ENCODE assay signal across 37 cellular contexts in genomic region chr9:87964826-87965225, GRCh38. TPM values are rescaled to one million over a fixed set of nuclear protein-coding genes. Genes with fewer than 3 reads are reported as not detected.
"Had no signal": no experiment of that assay in that cellular context is flagged by ENCODE, and none has a peak within 500 bp of the region (broad histone marks: within the 10 kb centered on the region; RNA-seq: fewer than 3 reads in every experiment).

No MANE protein-coding gene starts in this region.

- H3K79me2 ChIP-seq: parathyroid adenoma had no signal

- H3K27ac ChIP-seq: ovary, parathyroid adenoma, psoas muscle, skin epidermis, spleen, suprapubic skin, testis, tibial artery, transverse colon, upper lobe of right lung, vagina had no signal

- H3K9ac ChIP-seq: parathyroid adenoma had no signal

- H3K9me3 ChIP-seq: ovary, psoas muscle, spleen, suprapubic skin, testis, tibial artery, transverse colon, upper lobe of right lung, vagina had no signal

- H3K9me3 Mint-ChIP-seq: naive thymus-derived CD8-positive, alpha-beta T cell; natural killer cell treated with Interleukin-12 subunit alpha and Interleukin-12 subunit beta and Interleukin-15 and Interleukin-18, amount 100 ng/mL, for 72 hours; stimulated activated memory B cell treated with anti-CD40 and anti-IgM and Interleukin-4, amounts not matched to agents 10 μg/mL and 1 μg/mL and 100 μg/mL, for 72 hours had no signal

- H3K36me3 Mint-ChIP-seq: natural killer cell treated with Interleukin-12 subunit alpha and Interleukin-12 subunit beta and Interleukin-15 and Interleukin-18, amount 100 ng/mL, for 72 hours; stimulated activated memory B cell treated with anti-CD40 and anti-IgM and Interleukin-4, amounts not matched to agents 10 μg/mL and 1 μg/mL and 100 μg/mL, for 72 hours had no signal

- H3K4me1 ChIP-seq: parathyroid adenoma, psoas muscle, spleen, suprapubic skin, tibial artery, upper lobe of right lung, vagina had no signal

- ATAC-seq: naive thymus-derived CD8-positive, alpha-beta T cell; psoas muscle; right cardiac atrium; sciatic nerve; stimulated activated memory B cell treated with anti-CD40 and anti-IgM and Interleukin-4, amounts not matched to agents 10 μg/mL and 1 μg/mL and 100 μg/mL, for 72 hours; stimulated activated naive CD8-positive, alpha-beta T cell treated with anti-CD3 and anti-CD28 coated beads, Interleukin-15, amount 100 ng/mL, for 72 hours; stimulated activated naive CD8-positive, alpha-beta T cell treated with anti-CD3 and anti-CD28 coated beads, Interleukin-15, Interleukin-2, amounts not matched to agents 100 U/mL and 50 U/mL, for 24 hours; upper lobe of right lung had no signal

- H3K27me3 ChIP-seq: ovary, suprapubic skin, testis, tibial artery, transverse colon, upper lobe of right lung, vagina had no signal

- H3K27me3 Mint-ChIP-seq: progenitor cell of endocrine pancreas, type B pancreatic cell had no signal

- H2AFZ ChIP-seq: parathyroid adenoma had no signal

- H3K4me3 ChIP-seq: ovary, psoas muscle, skin epidermis, smooth muscle cell, spleen, suprapubic skin, testis, tibial artery, transverse colon, upper lobe of right lung, vagina had no signal

- H3K4me3 Mint-ChIP-seq: naive B cell; naive thymus-derived CD8-positive, alpha-beta T cell; natural killer cell treated with Interleukin-12 subunit alpha and Interleukin-12 subunit beta and Interleukin-15 and Interleukin-18, amount 100 ng/mL, for 72 hours; nephron progenitor cell; neural crest cell; stimulated activated memory B cell treated with anti-CD40 and anti-IgM and Interleukin-4, amounts not matched to agents 10 μg/mL and 1 μg/mL and 100 μg/mL, for 72 hours; stimulated activated naive CD8-positive, alpha-beta T cell treated with anti-CD3 and anti-CD28 coated beads, Interleukin-15, amount 100 ng/mL, for 72 hours; type B pancreatic cell had no signal

- H3K4me2 ChIP-seq: smooth muscle cell had no signal

- H3K27ac Mint-ChIP-seq: naive B cell; naive thymus-derived CD8-positive, alpha-beta T cell; natural killer cell treated with Interleukin-12 subunit alpha and Interleukin-12 subunit beta and Interleukin-15 and Interleukin-18, amount 100 ng/mL, for 72 hours; nephron progenitor cell; progenitor cell of endocrine pancreas; stimulated activated memory B cell treated with anti-CD40 and anti-IgM and Interleukin-4, amounts not matched to agents 10 μg/mL and 1 μg/mL and 100 μg/mL, for 72 hours; type B pancreatic cell had no signal

- H3K4me1 Mint-ChIP-seq: naive B cell; nephron progenitor cell; neural crest cell; stimulated activated memory B cell treated with anti-CD40 and anti-IgM and Interleukin-4, amounts not matched to agents 10 μg/mL and 1 μg/mL and 100 μg/mL, for 72 hours; stimulated activated naive CD8-positive, alpha-beta T cell treated with anti-CD3 and anti-CD28 coated beads, Interleukin-15, amount 100 ng/mL, for 72 hours had no signal

- H3K36me3 ChIP-seq: ovary, transverse colon had no signal

- DNase-seq: naive B cell; naive thymus-derived CD8-positive, alpha-beta T cell; nephron progenitor cell; occipital lobe; ovary; posterior cingulate gyrus; psoas muscle; right cardiac atrium; spleen; stimulated activated CD4-positive, alpha-beta T cell treated with anti-CD3 and anti-CD28 coated beads, Interleukin-12 subunit alpha, Interleukin-12 subunit beta, amount 100 ng/mL, for 4 hours; stimulated activated CD4-positive, alpha-beta T cell treated with anti-CD3 and anti-CD28 coated beads, Interleukin-1b, Interleukin-23, amount 100 ng/mL, for 48 hours; stimulated activated CD4-positive, alpha-beta T cell treated with anti-CD3 and anti-CD28 coated beads, Interleukin-4, amount 100 ng/mL, for 1 hour; stimulated activated CD4-positive, alpha-beta T cell treated with anti-CD3 and anti-CD28 coated beads, Interleukin-4, amount 100 ng/mL, for 4 hours; stimulated activated CD8-positive, alpha-beta memory T cell treated with anti-CD3 and anti-CD28 coated beads, Interleukin-4, amount 100 ng/mL, for 48 hours; stimulated activated naive CD4-positive, alpha-beta T cell; stimulated activated naive CD8-positive, alpha-beta T cell treated with anti-CD3 and anti-CD28 coated beads, Interleukin-15, amount 100 ng/mL, for 72 hours; stimulated activated naive CD8-positive, alpha-beta T cell treated with anti-CD3 and anti-CD28 coated beads, Interleukin-15, Interleukin-2, amounts not matched to agents 100 U/mL and 50 U/mL, for 24 hours; substantia nigra; testis; tibial artery; transverse colon; upper lobe of right lung had no signal

- FAIRE-seq: urothelium cell line had no signal

RNA-seq across cellular contexts. Expression of gene SPATA31C1, which starts 47.1 kb away (rescaled TPM):
- total RNA-seq: naive thymus-derived CD8-positive, alpha-beta T cell; natural killer cell treated with Interleukin-12 subunit alpha and Interleukin-12 subunit beta and Interleukin-15 and Interleukin-18, amount 100 ng/mL, for 72 hours; occipital lobe; osteoblast; ovary; progenitor cell of endocrine pancreas; psoas muscle; renal cortical epithelial cell; right cardiac atrium; sciatic nerve; smooth muscle cell; spleen; suprapubic skin; transverse colon; upper lobe of right lung; vagina had no signal
- polyA plus RNA-seq: naive thymus-derived CD8-positive, alpha-beta T cell; ovary; psoas muscle; right cardiac atrium; smooth muscle cell; spleen; thymus had no signal
